Comparison of ENCODE assay signal across 8 cellular contexts in the genomic region with DNA sequence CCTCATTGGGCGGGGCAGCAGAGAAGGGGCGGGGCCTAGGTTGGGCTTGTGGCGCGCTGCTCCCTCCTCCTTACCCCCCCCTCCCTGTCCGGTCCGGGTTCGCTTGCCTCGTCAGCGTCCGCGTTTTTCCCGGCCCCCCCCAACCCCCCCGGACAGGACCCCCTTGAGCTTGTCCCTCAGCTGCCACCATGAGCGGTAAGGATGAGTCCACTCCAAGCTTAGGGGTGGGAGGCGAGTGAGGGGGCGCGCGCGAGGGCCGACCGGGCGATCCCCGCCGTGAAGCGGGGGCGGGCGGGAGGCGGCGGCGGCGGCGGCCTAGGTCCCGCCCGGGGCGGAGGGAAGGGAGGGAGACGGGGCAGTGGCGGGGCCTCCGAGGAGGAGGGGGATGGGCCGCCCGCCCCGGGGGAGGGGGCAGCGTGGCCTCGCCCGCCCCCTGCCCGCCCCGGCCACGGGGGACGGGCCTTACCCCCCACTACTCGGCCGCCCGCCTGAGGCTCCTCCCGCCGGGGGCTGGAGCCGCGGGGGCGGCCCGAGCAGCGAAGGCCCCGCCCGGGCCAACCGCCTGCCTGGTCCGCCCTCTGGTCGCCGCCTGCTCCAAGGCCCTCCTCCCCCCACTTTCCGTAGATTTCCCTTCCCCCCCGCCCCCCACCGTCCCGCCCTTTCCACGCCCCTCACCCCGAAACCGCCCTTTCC. TPM values are rescaled to one million over a fixed set of nuclear protein-coding genes. Genes with fewer than 3 reads are reported as not detected.
A peak's percentile ranks its signal among the peaks of the same experiment; 100 is the strongest.
DNase-seq lines count a peak whose midpoint lies in the region; TF ChIP-seq lines count a peak whose summit lies in the region.

SP1 (plus strand) TSS at position 73 of the 693 bp plus-strand sequence; CDS start at position 189, 116 bp downstream.

- peak within 1 kb of the TSS; percentile 92 for H3K27ac Mint-ChIP-seq in activated naive CD4-positive, alpha-beta T cell treated with anti-CD3 and anti-CD28 coated beads, Interleukin-2, amount 10 ng/mL, durations not matched to agents 7 days and 5 days

- TF ChIP-seq CTCF in SK-N-SH (IDR thresholded peaks at IDR 0.05), result no peak

- peaks cover 45% of the 10 kb centered on the region for H3K4me1 Mint-ChIP-seq in activated naive CD4-positive, alpha-beta T cell treated with anti-CD3 and anti-CD28 coated beads, Interleukin-2, amount 10 ng/mL, durations not matched to agents 7 days and 5 days

- peaks cover 39% of the 10 kb centered on the region for H3K36me3 Mint-ChIP-seq in activated naive CD4-positive, alpha-beta T cell treated with anti-CD3 and anti-CD28 coated beads, Interleukin-2, amount 10 ng/mL, durations not matched to agents 7 days and 5 days

- no peaks in the 10 kb centered on the region for H3K9me3 ChIP-seq in ES-I3 (ENCODE audit: control insufficient read depth, insufficient read depth, low read length)
- H3K9me3 ChIP-seq in SK-N-SH, result no peaks in the 10 kb centered on the region

- POLR2A ChIA-PET in HEK293T (lab: Yijun Ruan, JAX), result interaction anchor here (0.9 to 2.9 kb wide), 23 partner anchors 8 to 301 kb away, joined by 3 to 32 read pairs (median 9); partner anchors contain the start of genes AAAS, CSAD, ESPL1 and PFDN5
- POLR2A ChIA-PET in SK-N-SH (lab: Yijun Ruan, JAX), result interaction anchor here (0.8 to 2.0 kb wide), 5 partner anchors 21 to 1347 kb away, joined by 3 to 16 read pairs (median 3); partner anchors contain the start of genes AAAS and MAP3K12

- no peaks in the 10 kb centered on the region for H3K27me3 Mint-ChIP-seq in activated naive CD4-positive, alpha-beta T cell treated with anti-CD3 and anti-CD28 coated beads, Interleukin-2, amount 10 ng/mL, durations not matched to agents 7 days and 5 days

- no peaks in the 10 kb centered on the region for H3K27me3 ChIP-seq in SK-N-SH (ENCODE audit: insufficient read depth)

- no peaks in the 10 kb centered on the region for H3K9me3 Mint-ChIP-seq in activated naive CD4-positive, alpha-beta T cell treated with anti-CD3 and anti-CD28 coated beads, Interleukin-2, amount 10 ng/mL, durations not matched to agents 7 days and 5 days

- peak within 1 kb of the TSS; percentile 89 to 96 for H3K27ac ChIP-seq in SK-N-SH (ENCODE audit: low read depth in 2 of 2, low read length in 1 of 2)
- H3K27ac ChIP-seq in temporal lobe (ENCODE audit: low read depth, low read length), result peak within 1 kb of the TSS; percentile 98

- DNase-seq in HEK293T (ENCODE audit: extremely low spot score) (peak; percentile 90), NAMALWA (ENCODE audit: low spot score) (peak; percentile 88), SK-N-SH (peak; percentile 90), germinal center (ENCODE audit: low spot score) (peak; percentile 86), occipital lobe (lab: John Stamatoyannopoulos, UW) (peak; percentile 82)
- DNase-seq in activated naive CD4-positive, alpha-beta T cell treated with anti-CD3 and anti-CD28 coated beads, Interleukin-2, amount 10 ng/mL, durations not matched to agents 7 days and 5 days, result peak; percentile 91

- peak within 1 kb of the TSS; percentile 89 for H3K4me2 ChIP-seq in SK-N-SH

- 0% methylated on average over 27 of the region's 71 CpGs for WGBS in SK-N-SH (ENCODE audit: low lambda C conversion rate)

- peak within 1 kb of the TSS; percentile 52 to 69 for H3K4me3 ChIP-seq in SK-N-SH (ENCODE audit: low read depth in 2 of 2, low read length in 1 of 2)

- CTCF ChIA-PET in HEK293T (lab: Yijun Ruan, JAX), result interaction anchor here (0.7 to 3.7 kb wide), 8 partner anchors 10 to 57 kb away, joined by 3 to 17 read pairs (median 5); no protein-coding TSS in a partner anchor
- CTCF ChIA-PET in SK-N-SH (lab: Yijun Ruan, JAX), result interaction anchor here (0.8 to 4.8 kb wide), 12 partner anchors 26 to 67 kb away, joined by 3 to 53 read pairs (median 6); partner anchors contain the start of genes AAAS and AMHR2
- CTCF ChIA-PET in activated naive CD4-positive, alpha-beta T cell treated with anti-CD3 and anti-CD28 coated beads, Interleukin-2, amount 10 ng/mL, durations not matched to agents 7 days and 5 days (lab: Charles Lee), result interaction anchor here (0.8 to 3.7 kb wide), 6 partner anchors 28 to 59 kb away, joined by 4 to 29 read pairs (median 7); partner anchors contain the start of gene AAAS

- H4K20me1 ChIP-seq in SK-N-SH (ENCODE audit: insufficient read depth), result peaks cover 6% of the 10 kb centered on the region; the same call in 1 of the 2 replicates

- H3K79me2 ChIP-seq in SK-N-SH (ENCODE audit: insufficient read depth), result peaks cover 43% of the 10 kb centered on the region

- peak within 1 kb of the TSS; percentile 80 for H2AFZ ChIP-seq in SK-N-SH (ENCODE audit: low read depth)

- H3K36me3 ChIP-seq in ES-I3 (ENCODE audit: insufficient read depth, low read length) (peaks cover 20% of the 10 kb centered on the region), SK-N-SH (replicated peaks in 1 of 2; ENCODE audit: control insufficient read depth in 1 of 2, insufficient read depth in 2 of 2, low read length in 1 of 2) (peaks cover 14 to 26% of the 10 kb centered on the region in 2 experiments)

- peak within 1 kb of the TSS; percentile 83 for H3K9ac ChIP-seq in ES-I3 (ENCODE audit: low read depth, low read length)
- H3K9ac ChIP-seq in SK-N-SH, result peak within 1 kb of the TSS; percentile 92

- no peak for TF ChIP-seq EP300 in SK-N-SH (IDR thresholded peaks at IDR 0.05; ENCODE audit: borderline replicate concordance in 1 of 2, low read depth in 1 of 2, low read length in 1 of 2)

- peaks cover 21% of the 10 kb centered on the region for H3F3A ChIP-seq in SK-N-SH (replicated peaks; ENCODE audit: insufficient read depth)

- no peak for TF ChIP-seq RAD21 in SK-N-SH (IDR thresholded peaks at IDR 0.05; ENCODE audit: low read length)

- H3K9me2 ChIP-seq in SK-N-SH, result no peaks in the 10 kb centered on the region

- H3K4me1 ChIP-seq in ES-I3 (ENCODE audit: insufficient read depth, low read length) (peaks cover 16% of the 10 kb centered on the region), SK-N-SH (ENCODE audit: control insufficient read depth in 1 of 2, insufficient read depth in 2 of 2, low read depth in 1 of 2, low read length in 1 of 2) (peaks cover 29 to 34% of the 10 kb centered on the region in 2 experiments)

- peak within 1 kb of the TSS; percentile 90 for H3K4me3 Mint-ChIP-seq in activated naive CD4-positive, alpha-beta T cell treated with anti-CD3 and anti-CD28 coated beads, Interleukin-2, amount 10 ng/mL, durations not matched to agents 7 days and 5 days

TF ChIP-seq in HEK293T, 16 proteins besides CTCF, POLR2A, EP300 and RAD21:
- TF ChIP-seq ZNF384 (IDR thresholded peaks at IDR 0.05) (no peak), FOXM1 (IDR thresholded peaks at IDR 0.05; ENCODE audit: borderline replicate concordance) (peak; percentile 78), SUZ12 (IDR thresholded peaks at IDR 0.05) (no peak), ELF4 (IDR thresholded peaks at IDR 0.05) (no peak), NFRKB (IDR thresholded peaks at IDR 0.05) (no peak), SP1 (IDR thresholded peaks at IDR 0.05) (no peak), TARDBP (IDR thresholded peaks at IDR 0.05) (no peak)

TF ChIP-seq in SK-N-SH, 30 proteins besides CTCF, POLR2A, EP300 and RAD21:
- TF ChIP-seq TAF1 (IDR thresholded peaks at IDR 0.05; ENCODE audit: borderline replicate concordance, low read depth, low read length) (peak; percentile 35; the same call in 1 of the 2 replicates), FOXM1 (IDR thresholded peaks at IDR 0.05; ENCODE audit: low read depth) (no peak), CHD2 (IDR thresholded peaks at IDR 0.05; ENCODE audit: low read length, partially characterized antibody) (peak; percentile 29), POLR2AphosphoS5 (IDR thresholded peaks at IDR 0.05; ENCODE audit: low read depth, low read length) (peak; percentile 14; the same call in 1 of the 2 replicates)

RNA-seq across cellular contexts. Expression of gene SP1, which starts in this region (rescaled TPM):
- polyA plus RNA-seq in SK-N-SH (2012; rRNA removed), result 12.9 and 18.8 TPM in 2 replicates
- 9.1 and 12.8 TPM in 2 replicates for polyA plus RNA-seq in SK-N-SH (2012; cell fraction: cytosol; rRNA removed)
- 26.1 and 41.3 TPM in 2 replicates for polyA plus RNA-seq in SK-N-SH (2012; cell fraction: nucleus; rRNA removed)
- 14.8 TPM for total RNA-seq in occipital lobe
- total RNA-seq in temporal lobe, result 12.8 TPM

Comparison
In these comparisons a context has a peak if more than half of its experiments do, and no peak if none do; other contexts are left out.
1. Peak in every context shown above with its lines: DNase-seq, H3K4me3 ChIP-seq and H3K27ac ChIP-seq.